ENCODE assay signal across 4 cellular contexts in the genomic region with DNA sequence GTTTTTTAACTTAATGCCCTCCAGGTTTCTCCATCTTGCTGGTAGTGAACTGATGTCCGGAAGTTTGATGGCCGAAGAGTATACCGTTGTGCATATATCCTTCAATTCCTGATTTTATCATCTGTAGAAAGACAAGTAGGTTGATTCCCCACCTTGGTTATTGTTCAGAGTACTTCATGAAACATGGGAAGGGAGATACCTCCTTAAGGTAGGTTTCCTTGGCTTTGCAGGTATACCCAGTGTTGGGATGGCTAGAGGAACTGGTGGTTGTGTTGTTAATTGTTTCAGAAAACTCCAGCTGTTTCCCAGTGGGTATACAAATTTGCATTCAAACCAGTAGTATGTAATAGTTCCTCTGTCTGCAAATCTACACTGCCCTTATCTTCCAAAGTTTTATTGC. TPM values are rescaled to one million over a fixed set of nuclear protein-coding genes. Genes with fewer than 3 reads are reported as not detected.
"Had no signal": no experiment of that assay in that cellular context is flagged by ENCODE, and none has a peak within 500 bp of the region (broad histone marks: within the 10 kb centered on the region; RNA-seq: fewer than 3 reads in every experiment).

No MANE protein-coding gene starts in this region.

RNA-seq across cellular contexts. Expression of a gene that starts 25.1 kb away (rescaled TPM):
- total RNA-seq: LHCN-M2, M059J, MCF 10A, NCI-H460 had no signal
